ENCODE assay signal across 25 cellular contexts in genomic region chr20:22499475-22500174, GRCh38.
A peak's percentile ranks its signal among the peaks of the same experiment; 100 is the strongest.
DNase-seq lines count a peak whose midpoint lies in the region; ATAC-seq and TF ChIP-seq lines count a peak whose summit lies in the region.
"Had no signal": no experiment of that assay in that cellular context is flagged by ENCODE, and none has a peak within 500 bp of the region (broad histone marks: within the 10 kb centered on the region; RNA-seq: fewer than 3 reads in every experiment).

No MANE protein-coding gene starts in this region.

- TF ChIP-seq POLR2A in esophagus muscularis mucosa (IDR thresholded peaks at IDR 0.05; ENCODE audit: low read depth) (no peak), upper lobe of left lung (IDR thresholded peaks at IDR 0.05) (no peak)

- H3K36me3 ChIP-seq in esophagus muscularis mucosa = no peaks in the 10 kb centered on the region
- H3K36me3 ChIP-seq in upper lobe of left lung = no peaks in the 10 kb centered on the region
- H3K36me3 ChIP-seq: BE2C, esophagus squamous epithelium, left ventricle myocardium inferior had no signal

- no peak for TF ChIP-seq EP300 in esophagus muscularis mucosa (IDR thresholded peaks at IDR 0.05)
- TF ChIP-seq EP300 in upper lobe of left lung (IDR thresholded peaks at IDR 0.05) = no peak

- H3K9me3 ChIP-seq in esophagus muscularis mucosa = no peaks in the 10 kb centered on the region
- H3K9me3 ChIP-seq in upper lobe of left lung = no peaks in the 10 kb centered on the region
- H3K9me3 ChIP-seq: BE2C, esophagus squamous epithelium, left ventricle myocardium inferior had no signal

- H3K4me1 ChIP-seq in esophagus muscularis mucosa (no peaks in the 10 kb centered on the region), upper lobe of left lung (no peaks in the 10 kb centered on the region)
- H3K4me1 ChIP-seq: BE2C, esophagus squamous epithelium, left ventricle myocardium inferior had no signal

- 61% methylated on average over 7 of the region's 12 CpGs for WGBS in esophagus muscularis mucosa
- WGBS in upper lobe of left lung, 2 donors = 68 to 74% methylated on average over 7 to 12 of the region's 12 CpGs

- DNase-seq in DMS53 (lab: John Stamatoyannopoulos, UW) (peak; percentile 99), NCI-H146 (lab: John Stamatoyannopoulos, UW) (peak; percentile 100), NCI-H510A (lab: John Stamatoyannopoulos, UW) (peak; percentile 97), esophagus muscularis mucosa (ENCODE audit: extremely low spot score) (peak; percentile 83), GM13976 (ENCODE audit: low spot score) (no peak), upper lobe of left lung (no peak)
- DNase-seq: activated B cell treated with CpG ODN at 0.5 μM for 24 hours; activated CD4-positive, alpha-beta T cell treated with anti-CD3 and anti-CD28 coated beads, Interleukin-2, amount 50 U/mL, for 4 hours; activated CD8-positive, alpha-beta memory T cell treated with anti-CD3 and anti-CD28 coated beads, Interleukin-2, amount 50 U/mL, for 48 hours; BE2C; DND-41; effector memory CD8-positive, alpha-beta T cell; esophagus squamous epithelium; H7; hippocampal formation; Karpas-422; left ventricle myocardium inferior; naive thymus-derived CD4-positive, alpha-beta T cell; NCI-H524 treated with DMSO at 0.1 percent for 48 hours; stimulated activated CD4-positive, alpha-beta T cell treated with anti-CD3 and anti-CD28 coated beads, Interleukin-4, amount 100 ng/mL, for 24 hours; stimulated activated naive CD4-positive, alpha-beta T cell; T1000 had no signal

- in situ Hi-C loops in GM13976 (cut with MboI; ENCODE audit: low sequenced_read_pairs, unreplicated experiment) = no loop called here

- TF ChIP-seq CTCF in esophagus muscularis mucosa (IDR thresholded peaks at IDR 0.05) (no peak), GM13976 (IDR thresholded peaks at IDR 0.05; ENCODE audit: borderline replicate concordance, control extremely low read depth, extremely low read depth, insufficient read depth, missing control alignments) (no peak), upper lobe of left lung (IDR thresholded peaks at IDR 0.05) (no peak)

- ATAC-seq in HG02973 (IDR thresholded peaks at IDR 0.05; ENCODE audit: unreplicated experiment) (no peak), upper lobe of left lung (ENCODE audit: low FRiP score in 2 of 2) (no peak), GM21367 (IDR thresholded peaks at IDR 0.05; ENCODE audit: unreplicated experiment) (no peak)
- ATAC-seq: activated T-helper 17 cell treated with anti-CD3 and anti-CD28 coated beads, Interleukin-2, amount 50 U/mL, for 72 hours; effector memory CD8-positive, alpha-beta T cell; naive thymus-derived CD4-positive, alpha-beta T cell had no signal

- H3K4me3 ChIP-seq in esophagus muscularis mucosa = no peak overlapping the region
- H3K4me3 ChIP-seq in upper lobe of left lung = no peak overlapping the region
- H3K4me3 ChIP-seq: esophagus squamous epithelium, left ventricle myocardium inferior had no signal

- no peak overlapping the region for H3K27ac ChIP-seq in esophagus muscularis mucosa (replicated peaks in 1 of 4)
- no peak overlapping the region for H3K27ac ChIP-seq in upper lobe of left lung
- H3K27ac ChIP-seq: esophagus squamous epithelium, left ventricle myocardium inferior had no signal

- intact Hi-C loops in esophagus muscularis mucosa (cut with DNase I) = no loop called here

- H3K27me3 ChIP-seq in esophagus muscularis mucosa (peaks cover 0 to 26% (median 0%) of the 10 kb centered on the region in 4 donors), upper lobe of left lung (no peaks in the 10 kb centered on the region)
- H3K27me3 ChIP-seq: BE2C had no signal

Comparison
In these comparisons a context has a peak if more than half of its experiments do, and no peak if none do; other contexts are left out.
1. DNase-seq: peak in DMS53 (single experiment), NCI-H146 (single experiment), NCI-H510A (single experiment) and esophagus muscularis mucosa (single experiment); none in GM13976 (single experiment) and upper lobe of left lung (0 of 2).